Comparison of ENCODE assay signal across 20 cellular contexts in the genomic region with DNA sequence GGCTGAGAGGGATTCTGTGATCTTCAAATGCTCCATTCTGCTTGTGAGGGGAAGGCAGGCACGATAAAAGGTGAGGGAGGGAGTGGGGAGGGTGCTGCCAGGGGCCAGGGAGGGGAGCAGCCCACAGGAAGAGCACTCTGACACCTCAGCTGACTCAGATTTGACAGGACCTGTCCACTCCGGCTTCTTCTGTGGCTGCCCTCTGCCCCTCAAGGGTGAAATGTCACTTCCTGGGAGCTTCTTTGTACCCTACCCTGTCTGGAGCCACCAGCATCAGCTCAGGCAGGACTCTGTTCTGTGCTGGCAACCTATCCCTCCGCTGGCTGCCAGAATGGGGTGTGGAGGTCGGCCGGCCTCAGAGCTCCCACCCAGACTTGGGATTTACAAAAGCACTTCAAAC.
DNase-seq lines count a peak whose midpoint lies in the region; ATAC-seq and TF ChIP-seq lines count a peak whose summit lies in the region.
"Had no signal": no experiment of that assay in that cellular context is flagged by ENCODE, and none has a peak within 500 bp of the region (broad histone marks: within the 10 kb centered on the region; RNA-seq: fewer than 3 reads in every experiment).

No MANE protein-coding gene starts in this region.

- 36% methylated on average over 5 of the region's 5 CpGs for WGBS in prostate gland

- peaks cover 4% of the 10 kb centered on the region for H3K36me3 Mint-ChIP-seq in type B pancreatic cell
- H3K36me3 Mint-ChIP-seq: brain, naive B cell had no signal

- DNase-seq in fibroblast of villous mesenchyme (ENCODE audit: low read depth) (no peak), prostate gland (ENCODE audit: low spot score) (no peak), type B pancreatic cell (ENCODE audit: extremely low spot score, unreplicated experiment) (no peak), NCI-H1436 (lab: John Stamatoyannopoulos, UW) (no peak), DMS53 treated with DMSO at 0.1 percent for 48 hours (lab: John Stamatoyannopoulos, UW; ENCODE audit: unreplicated experiment) (no peak)
- DNase-seq: activated CD4-positive, alpha-beta T cell treated with anti-CD3 and anti-CD28 coated beads, Interleukin-2, amount 50 U/mL, for 48 hours; activated naive CD4-positive, alpha-beta T cell treated with anti-CD3 and anti-CD28 coated beads, Interleukin-2, amount 50 U/mL, for 16 hours; BE2C; effector CD8-positive, alpha-beta T cell; GDM1; naive B cell; NCI-H1694 treated with DMSO at 0.1 percent for 48 hours; RPMI8226; stimulated activated naive CD8-positive, alpha-beta T cell treated with anti-CD3 and anti-CD28 coated beads, Interleukin-15, amount 100 ng/mL, for 72 hours had no signal

- H3K27ac ChIP-seq in cingulate gyrus (ENCODE audit: low read depth, low read length), result peak overlapping the region; percentile 43
- H3K27ac ChIP-seq in prostate gland, result peak overlapping the region; percentile 75 to 85
- H3K27ac ChIP-seq: VCaP had no signal

- H3K27me3 ChIP-seq in prostate gland (replicated peaks; ENCODE audit: insufficient read depth), result no peaks in the 10 kb centered on the region
- H3K27me3 ChIP-seq: BE2C had no signal

- H3K9me3 Mint-ChIP-seq in type B pancreatic cell, result no peaks in the 10 kb centered on the region
- H3K9me3 Mint-ChIP-seq: stimulated activated naive CD8-positive, alpha-beta T cell treated with anti-CD3 and anti-CD28 coated beads, Interleukin-15, amount 100 ng/mL, for 72 hours had no signal

- H3K27ac Mint-ChIP-seq in type B pancreatic cell, result peak overlapping the region; percentile 33
- H3K27ac Mint-ChIP-seq: progenitor cell of endocrine pancreas had no signal

- no peaks in the 10 kb centered on the region for H3K4me1 ChIP-seq in prostate gland (replicated peaks)
- H3K4me1 ChIP-seq: BE2C had no signal

- TF ChIP-seq CTCF in fibroblast of villous mesenchyme (IDR thresholded peaks at IDR 0.05; ENCODE audit: insufficient read depth, low read depth, low read length) (no peak), prostate gland (IDR thresholded peaks at IDR 0.05) (no peak), type B pancreatic cell (conservative IDR thresholded peaks at IDR 0.05) (no peak)

- no peak overlapping the region for H3K4me3 Mint-ChIP-seq in type B pancreatic cell
- H3K4me3 Mint-ChIP-seq: stimulated activated naive CD8-positive, alpha-beta T cell treated with anti-CD3 and anti-CD28 coated beads, Interleukin-15, amount 100 ng/mL, for 72 hours had no signal

- H3K36me3 ChIP-seq in prostate gland, result no peaks in the 10 kb centered on the region
- H3K36me3 ChIP-seq: BE2C had no signal

- H3K27me3 Mint-ChIP-seq in type B pancreatic cell, result peaks cover 9% of the 10 kb centered on the region

- intact Hi-C loops in prostate gland (cut with DNase I), result no loop called here

- ATAC-seq in HG02981 (IDR thresholded peaks at IDR 0.05; ENCODE audit: unreplicated experiment), result no peak
- ATAC-seq: GM12878; stimulated activated naive CD8-positive, alpha-beta T cell treated with anti-CD3 and anti-CD28 coated beads, Interleukin-15, amount 100 ng/mL, for 72 hours had no signal

- no peak for TF ChIP-seq POLR2A in prostate gland (IDR thresholded peaks at IDR 0.05)

- peaks cover 52% of the 10 kb centered on the region for H3K4me1 Mint-ChIP-seq in type B pancreatic cell (ENCODE audit: unreplicated experiment)
- H3K4me1 Mint-ChIP-seq: stimulated activated naive CD8-positive, alpha-beta T cell treated with anti-CD3 and anti-CD28 coated beads, Interleukin-15, amount 100 ng/mL, for 72 hours had no signal

- no peaks in the 10 kb centered on the region for H3K9me3 ChIP-seq in prostate gland
- H3K9me3 ChIP-seq: BE2C had no signal

- H3K4me3 ChIP-seq in fibroblast of villous mesenchyme (ENCODE audit: low read depth, low read length) (peak overlapping the region; percentile 38), prostate gland (peak overlapping the region; percentile 33 to 34)
- H3K4me3 ChIP-seq: GM12878 had no signal
